9 cellular contexts compared by ENCODE assay signal in genomic region chr13:25232937-25233515, GRCh38. TPM values are rescaled to one million over a fixed set of nuclear protein-coding genes. Genes with fewer than 3 reads are reported as not detected.
DNase-seq lines count a peak whose midpoint lies in the region; ATAC-seq, FAIRE-seq and TF ChIP-seq lines count a peak whose summit lies in the region.
"Had no signal": no experiment of that assay in that cellular context is flagged by ENCODE, and none has a peak within 500 bp of the region (broad histone marks: within the 10 kb centered on the region; RNA-seq: fewer than 3 reads in every experiment).

No MANE protein-coding gene starts in this region.

- no peaks in the 10 kb centered on the region for H3K9me3 Mint-ChIP-seq in WTC11
- no peaks in the 10 kb centered on the region for H3K9me3 Mint-ChIP-seq in activated T-cell treated with anti-CD3 and anti-CD28 coated beads, Interleukin-2, amount 50 U/mL, for 4 hours
- H3K9me3 Mint-ChIP-seq: central memory CD8-positive, alpha-beta T cell had no signal

- ATAC-seq in WTC11 (0 out of 2 replicates have a peak, but pooled peaks have one; percentile 30), HG03139 (IDR thresholded peaks at IDR 0.05; ENCODE audit: unreplicated experiment) (no peak), HG03565 (IDR thresholded peaks at IDR 0.05; ENCODE audit: unreplicated experiment) (no peak)
- no peak for ATAC-seq in activated T-cell treated with anti-CD3 and anti-CD28 coated beads, Interleukin-2, amount 50 U/mL, for 4 hours

- no peaks in the 10 kb centered on the region for H3K36me3 Mint-ChIP-seq in WTC11
- H3K36me3 Mint-ChIP-seq in activated T-cell treated with anti-CD3 and anti-CD28 coated beads, Interleukin-2, amount 50 U/mL, for 4 hours (ENCODE audit: insufficient read depth), result no peaks in the 10 kb centered on the region

- H3K4me3 Mint-ChIP-seq in WTC11, result no peak overlapping the region
- H3K4me3 Mint-ChIP-seq in activated T-cell treated with anti-CD3 and anti-CD28 coated beads, Interleukin-2, amount 50 U/mL, for 4 hours, result no peak overlapping the region
- H3K4me3 Mint-ChIP-seq: central memory CD8-positive, alpha-beta T cell had no signal

- H3K27ac Mint-ChIP-seq in WTC11, result no peak overlapping the region

- no TSS peak for BruUV-seq in A673 (replicated peaks; lab: Mats Ljungman, UMichigan)

- no peaks in the 10 kb centered on the region for H3K27me3 ChIP-seq in A673 (replicated peaks; ENCODE audit: insufficient read depth, low read depth, low read length, poor library complexity)

- H3K4me3 ChIP-seq in A673 (ENCODE audit: low read depth, low read length, poor library complexity, severe bottlenecking) (no peak overlapping the region), GM12865 (ENCODE audit: low read depth, low read length) (no peak overlapping the region), kidney (ENCODE audit: low read length in 2 of 2) (no peak overlapping the region)

- no peaks in the 10 kb centered on the region for H3K27me3 Mint-ChIP-seq in WTC11 (ENCODE audit: low read depth)
- peaks cover 2% of the 10 kb centered on the region for H3K27me3 Mint-ChIP-seq in activated T-cell treated with anti-CD3 and anti-CD28 coated beads, Interleukin-2, amount 50 U/mL, for 4 hours (ENCODE audit: low read depth)

- H3K4me1 ChIP-seq in A673 (ENCODE audit: insufficient read depth, low read length, poor library complexity, severe bottlenecking) (peaks cover 11% of the 10 kb centered on the region), kidney (ENCODE audit: control insufficient read depth in 1 of 2, insufficient read depth in 1 of 2, low read depth in 1 of 2, low read length in 2 of 2) (no peaks in the 10 kb centered on the region)

- H3K27ac ChIP-seq in A673 (ENCODE audit: low read depth, low read length, poor library complexity, severe bottlenecking) (no peak overlapping the region), kidney (ENCODE audit: low read depth in 2 of 2, low read length in 2 of 2) (no peak overlapping the region)

- H3K36me3 ChIP-seq in A673 (ENCODE audit: insufficient read depth, low read length, poor library complexity, severe bottlenecking) (no peaks in the 10 kb centered on the region), kidney (ENCODE audit: control insufficient read depth in 1 of 2, insufficient read depth in 2 of 2, low read length in 2 of 2) (no peaks in the 10 kb centered on the region)

- CTCF ChIA-PET in A673 (lab: Charles Lee), result no interaction called here
- CTCF ChIA-PET in WTC11 (lab: Charles Lee), result interaction anchor here (1.1 kb wide), 1 partner anchor 13 kb away, joined by 3 read pairs; no protein-coding TSS in a partner anchor

- POLR2A ChIA-PET in A673 (lab: Charles Lee; ENCODE audit: low non-redundant PET), result no interaction called here
- POLR2A ChIA-PET in WTC11 (lab: Charles Lee), result no interaction called here

- no peak overlapping the region for H3K9ac ChIP-seq in kidney (ENCODE audit: low read length in 2 of 2)

- FAIRE-seq in kidney (lab: Jason Lieb, UNC), result peak; percentile 64

- TF ChIP-seq CTCF in A673 (conservative IDR thresholded peaks at IDR 0.05; ENCODE audit: low read depth, low read length) (peak; percentile 68), GM12865 (IDR thresholded peaks at IDR 0.05; ENCODE audit: insufficient read depth, low read depth, low read length, missing control alignments) (peak; percentile 48), WTC11 (IDR thresholded peaks at IDR 0.05) (peak; percentile 45), kidney (IDR thresholded peaks at IDR 0.05; ENCODE audit: borderline replicate concordance, extremely low read depth, insufficient read depth) (peak; percentile 41)

- DNase-seq in A673 (ENCODE audit: low spot score) (peak; percentile 70), GM12865 (ENCODE audit: low read depth) (peak; percentile 44), NCI-H1092 (lab: John Stamatoyannopoulos, UW) (peak; percentile 4), WTC11 (ENCODE audit: low spot score) (no peak), kidney (no peak)
- DNase-seq in activated T-cell treated with anti-CD3 and anti-CD28 coated beads, Interleukin-2, amount 50 U/mL, for 4 hours, result no peak

- H3K9me3 ChIP-seq in A673 (ENCODE audit: low read depth, low read length, poor library complexity, severe bottlenecking) (no peaks in the 10 kb centered on the region), kidney (ENCODE audit: control insufficient read depth in 1 of 2, low read length in 2 of 2) (no peaks in the 10 kb centered on the region)

- intact Hi-C loops in A673 (cut with micrococcal nuclease; ENCODE audit: unreplicated experiment) (loop anchor here (10.0 kb wide), 1 partner anchor 142 kb away; the partner anchor contains the start of gene ATP8A2), kidney (cut with DNase I) (no loop called here)

- no peaks in the 10 kb centered on the region for H3K4me1 Mint-ChIP-seq in WTC11
- no peaks in the 10 kb centered on the region for H3K4me1 Mint-ChIP-seq in activated T-cell treated with anti-CD3 and anti-CD28 coated beads, Interleukin-2, amount 50 U/mL, for 4 hours (ENCODE audit: low read depth)

TF ChIP-seq in WTC11, 78 proteins besides CTCF, POLR2A, EP300 and RAD21 (continues in another document):
- TF ChIP-seq TP53 (CRISPR knock-in tag; IDR thresholded peaks at IDR 0.05) (no peak), CDX4 (CRISPR knock-in tag; IDR thresholded peaks at IDR 0.05; ENCODE audit: borderline replicate concordance) (no peak), GTF2I (CRISPR knock-in tag; conservative IDR thresholded peaks at IDR 0.05) (no peak), FOXP1 (CRISPR knock-in tag; IDR thresholded peaks at IDR 0.05; ENCODE audit: borderline replicate concordance) (no peak), ZNF512 (CRISPR knock-in tag; IDR thresholded peaks at IDR 0.05; ENCODE audit: borderline replicate concordance) (no peak), PRDM15 (CRISPR knock-in tag; IDR thresholded peaks at IDR 0.05) (no peak), TEAD4 (CRISPR knock-in tag; IDR thresholded peaks at IDR 0.05) (no peak), E2F5 (CRISPR knock-in tag; IDR thresholded peaks at IDR 0.05) (no peak)

RNA-seq across cellular contexts. Expression of gene MTMR6, which starts 54.3 kb away (rescaled TPM):
- total RNA-seq in A673 (2021) (27.3 and 28.9 TPM in 2 replicates), WTC11 (2021) (7.0 to 8.6 TPM (median 7.6 TPM) in 3 replicates), kidney (21.4 TPM)
- 9.4 TPM for polyA plus RNA-seq in kidney (ENCODE audit: insufficient read depth, low read depth, low replicate concordance)
- 10 to 100 TPM; 15.5 to 17.7 (median 16.2) TPM for total RNA-seq in activated T-cell treated with anti-CD3 and anti-CD28 coated beads, Interleukin-2, amount 50 U/mL, for 4 hours

Comparison
In these comparisons a context has a peak if more than half of its experiments do, and no peak if none do; other contexts are left out.
1. DNase-seq: peak in A673 (single experiment), GM12865 (single experiment) and NCI-H1092 (single experiment); none in WTC11 (single experiment), kidney (single experiment) and activated T-cell treated with anti-CD3 and anti-CD28 coated beads, Interleukin-2, amount 50 U/mL, for 4 hours (single experiment).
2. Peak in every context shown above with its lines, with median percentiles within 50 percentile points of each other: CTCF ChIP-seq.